Comparison of ENCODE assay signal across 8 cellular contexts in the genomic region with DNA sequence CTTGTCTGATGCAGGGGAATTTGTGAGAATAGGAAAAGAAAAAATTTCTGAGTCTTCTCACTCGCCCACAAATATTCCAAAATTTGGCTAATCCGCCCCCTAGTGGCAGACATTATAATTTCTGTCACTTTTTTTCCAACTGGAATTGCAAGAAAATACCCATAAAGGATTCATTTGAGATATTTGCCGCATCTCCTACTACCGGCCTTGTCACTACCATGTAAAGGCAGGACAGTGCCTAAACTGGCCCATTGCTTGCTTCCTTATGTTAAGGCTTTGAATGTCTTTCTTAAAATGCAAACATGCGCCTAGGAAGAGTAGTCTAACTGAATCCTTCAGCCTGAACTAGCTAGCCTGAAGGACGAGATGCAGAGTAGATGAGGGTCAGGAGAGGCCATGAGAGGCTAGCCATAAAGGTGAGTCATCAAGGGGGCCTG. TPM values are rescaled to one million over a fixed set of nuclear protein-coding genes. Genes with fewer than 3 reads are reported as not detected.
DNase-seq lines count a peak whose midpoint lies in the region; ATAC-seq and TF ChIP-seq lines count a peak whose summit lies in the region.

No MANE protein-coding gene starts in this region.

- H3K27me3 Mint-ChIP-seq in activated naive CD4-positive, alpha-beta T cell treated with anti-CD3 and anti-CD28 coated beads for 36 hours (ENCODE audit: low read depth): no peaks in the 10 kb centered on the region

- H3K36me3 Mint-ChIP-seq in activated naive CD4-positive, alpha-beta T cell treated with anti-CD3 and anti-CD28 coated beads for 36 hours (ENCODE audit: low read depth): no peaks in the 10 kb centered on the region

- no peak overlapping the region for H3K4me3 Mint-ChIP-seq in activated naive CD4-positive, alpha-beta T cell treated with anti-CD3 and anti-CD28 coated beads for 36 hours

- no peak overlapping the region for H3K27ac ChIP-seq in AG04450 (ENCODE audit: low read depth, low read length)

- no peak for DNase-seq in AG04450 (ENCODE audit: low read depth, low spot score)
- DNase-seq in EH (ENCODE audit: low read depth): peak; percentile 58
- peak; percentile 7 for DNase-seq in NCI-H2029 treated with DMSO at 0.1 percent for 48 hours (lab: John Stamatoyannopoulos, UW)
- peak; percentile 17 for DNase-seq in activated naive CD4-positive, alpha-beta T cell treated with anti-CD3 and anti-CD28 coated beads for 36 hours
- DNase-seq in iPS-NIHi11 (ENCODE audit: low spot score): peak; percentile 50
- peak; percentile 2 for DNase-seq in stimulated activated naive CD4-positive, alpha-beta T cell treated with Interleukin-2 at 50 U/mL for 16 hours (lab: John Stamatoyannopoulos, UW)
- no peak for DNase-seq in HuH-7.5 (ENCODE audit: low spot score)

- no peaks in the 10 kb centered on the region for H3K9me3 Mint-ChIP-seq in activated naive CD4-positive, alpha-beta T cell treated with anti-CD3 and anti-CD28 coated beads for 36 hours

- H3K4me3 ChIP-seq in AG04450 (ENCODE audit: low read depth, low read length): no peak overlapping the region

- POLR2A ChIA-PET in AG04450 (lab: Yijun Ruan, JAX): no interaction called here

- ATAC-seq in GM19035 (IDR thresholded peaks at IDR 0.05; ENCODE audit: unreplicated experiment): no peak

- H3K9me3 ChIP-seq in AG04450 (ENCODE audit: control insufficient read depth, insufficient read depth, low read length): no peaks in the 10 kb centered on the region

- peaks cover 3% of the 10 kb centered on the region for H3K4me1 Mint-ChIP-seq in activated naive CD4-positive, alpha-beta T cell treated with anti-CD3 and anti-CD28 coated beads for 36 hours (ENCODE audit: low read depth)

- CTCF ChIA-PET in AG04450 (lab: Charles Lee): interaction anchor here (0.6 to 4.7 kb wide), 16 partner anchors 9 to 712 kb away, joined by 3 to 111 read pairs (median 4); no protein-coding TSS in a partner anchor
- CTCF ChIA-PET in activated naive CD4-positive, alpha-beta T cell treated with anti-CD3 and anti-CD28 coated beads for 36 hours (lab: Charles Lee): interaction anchor here (0.6 to 6.1 kb wide), 5 partner anchors 10 to 715 kb away, joined by 3 to 55 read pairs (median 3); no protein-coding TSS in a partner anchor

- H3K27ac Mint-ChIP-seq in activated naive CD4-positive, alpha-beta T cell treated with anti-CD3 and anti-CD28 coated beads for 36 hours: no peak overlapping the region

- peaks cover 18% of the 10 kb centered on the region for H3K27me3 ChIP-seq in AG04450 (ENCODE audit: control insufficient read depth, insufficient read depth, low read length)

- TF ChIP-seq CTCF in AG04450 (IDR thresholded peaks at IDR 0.05; ENCODE audit: low read depth, low read length): peak; percentile 67

- intact Hi-C loops in activated naive CD4-positive, alpha-beta T cell treated with anti-CD3 and anti-CD28 coated beads for 36 hours (cut with micrococcal nuclease): loop anchor here (1.0 to 10.0 kb wide), 2 partner anchors 317 to 418 kb away; a partner anchor contains a TSS

RNA-seq across cellular contexts. Expression of a gene that starts 9.3 kb away (rescaled TPM):
- 7.6 and 14.2 TPM in 2 replicates for polyA plus RNA-seq in AG04450 (2011; rRNA removed)
- 13.6 and 26.6 TPM in 2 replicates for polyA minus RNA-seq in AG04450 (2011; rRNA and poly(A)+ RNA removed)
- 10 to 100 TPM; 22.9 to 23.2 TPM for total RNA-seq in activated naive CD4-positive, alpha-beta T cell treated with anti-CD3 and anti-CD28 coated beads for 36 hours

Comparison
In these comparisons a context has a peak if more than half of its experiments do, and no peak if none do; other contexts are left out.
1. DNase-seq: peak in EH (single experiment), NCI-H2029 treated with DMSO at 0.1 percent for 48 hours (single experiment), activated naive CD4-positive, alpha-beta T cell treated with anti-CD3 and anti-CD28 coated beads for 36 hours (single experiment), iPS-NIHi11 (single experiment) and stimulated activated naive CD4-positive, alpha-beta T cell treated with Interleukin-2 at 50 U/mL for 16 hours (single experiment); none in AG04450 (single experiment) and HuH-7.5 (single experiment).